In genomic region chr2:47073217-47073616, GRCh38 we compare ENCODE assay signal across 13 cellular contexts.
DNase-seq lines count a peak whose midpoint lies in the region; ATAC-seq and TF ChIP-seq lines count a peak whose summit lies in the region.
"Had no signal": no experiment of that assay in that cellular context is flagged by ENCODE, and none has a peak within 500 bp of the region (broad histone marks: within the 10 kb centered on the region; RNA-seq: fewer than 3 reads in every experiment).

No MANE protein-coding gene starts in this region.

- ATAC-seq in activated CD4-positive, alpha-beta T cell treated with anti-CD3 and anti-CD28 coated beads for 36 hours = no peak
- no peak for ATAC-seq in naive thymus-derived CD4-positive, alpha-beta T cell
- no peak for ATAC-seq in GM19463 (IDR thresholded peaks at IDR 0.05; ENCODE audit: unreplicated experiment)
- ATAC-seq: activated CD8-positive, alpha-beta T cell treated with anti-CD3 and anti-CD28 coated beads, Interleukin-2, amount 10 ng/mL, durations not matched to agents 7 days and 5 days had no signal

- peaks cover 25 to 27% of the 10 kb centered on the region in 2 donors for H3K4me1 ChIP-seq in naive thymus-derived CD4-positive, alpha-beta T cell (ENCODE audit: control insufficient read depth in 2 of 2, insufficient read depth in 2 of 2, low read length in 2 of 2)
- H3K4me1 ChIP-seq in thyroid gland = peaks cover 40 to 89% of the 10 kb centered on the region in 2 donors

- H3K4me3 Mint-ChIP-seq in activated CD4-positive, alpha-beta T cell treated with anti-CD3 and anti-CD28 coated beads, Interleukin-2, amount 10 ng/mL, durations not matched to agents 7 days and 5 days = no peak overlapping the region
- no peak overlapping the region for H3K4me3 Mint-ChIP-seq in activated CD4-positive, alpha-beta T cell treated with anti-CD3 and anti-CD28 coated beads for 36 hours
- H3K4me3 Mint-ChIP-seq in naive thymus-derived CD4-positive, alpha-beta T cell = peak overlapping the region in 1 of 10 donors; percentile 54
- H3K4me3 Mint-ChIP-seq: activated CD8-positive, alpha-beta T cell treated with anti-CD3 and anti-CD28 coated beads, Interleukin-2, amount 10 ng/mL, durations not matched to agents 7 days and 5 days had no signal

- H3K27me3 Mint-ChIP-seq in activated CD4-positive, alpha-beta T cell treated with anti-CD3 and anti-CD28 coated beads, Interleukin-2, amount 10 ng/mL, durations not matched to agents 7 days and 5 days = no peaks in the 10 kb centered on the region
- H3K27me3 Mint-ChIP-seq in activated CD4-positive, alpha-beta T cell treated with anti-CD3 and anti-CD28 coated beads for 36 hours = no peaks in the 10 kb centered on the region
- H3K27me3 Mint-ChIP-seq in naive thymus-derived CD4-positive, alpha-beta T cell = no peaks in the 10 kb centered on the region

- no peak for TF ChIP-seq CTCF in thyroid gland (IDR thresholded peaks at IDR 0.05)

- H3K36me3 ChIP-seq in naive thymus-derived CD4-positive, alpha-beta T cell (ENCODE audit: control insufficient read depth in 2 of 3, insufficient read depth in 3 of 3, low read length in 3 of 3) = peaks cover 0 to 18% (median 0%) of the 10 kb centered on the region in 3 experiments
- H3K36me3 ChIP-seq in thyroid gland = peaks cover 5 to 7% of the 10 kb centered on the region in 2 donors

- no peak overlapping the region for H3K4me3 ChIP-seq in naive thymus-derived CD4-positive, alpha-beta T cell (ENCODE audit: low read length)
- no peak overlapping the region for H3K4me3 ChIP-seq in thyroid gland (replicated peaks in 1 of 3)
- H3K4me3 ChIP-seq: SJSA1 had no signal

- H3K27me3 ChIP-seq in naive thymus-derived CD4-positive, alpha-beta T cell (ENCODE audit: control insufficient read depth in 2 of 2, insufficient read depth in 2 of 2, low read length in 2 of 2) = no peaks in the 10 kb centered on the region
- H3K27me3 ChIP-seq in thyroid gland = no peaks in the 10 kb centered on the region
- H3K27me3 ChIP-seq: SJSA1 had no signal

- intact Hi-C loops in activated CD4-positive, alpha-beta T cell treated with anti-CD3 and anti-CD28 coated beads for 36 hours (cut with DNase I, micrococcal nuclease) = no loop called here
- intact Hi-C loops in naive thymus-derived CD4-positive, alpha-beta T cell (cut with micrococcal nuclease) = no loop called here
- intact Hi-C loops in thyroid gland (cut with DNase I) = no loop called here

- WGBS in thyroid gland, 2 donors = 89 to 92% methylated on average over 6 to 9 of the region's 9 CpGs

- POLR2A ChIA-PET in activated CD4-positive, alpha-beta T cell treated with anti-CD3 and anti-CD28 coated beads, Interleukin-2, amount 10 ng/mL, durations not matched to agents 7 days and 5 days (lab: Charles Lee) = no interaction called here
- POLR2A ChIA-PET in activated CD4-positive, alpha-beta T cell treated with anti-CD3 and anti-CD28 coated beads for 36 hours (lab: Charles Lee) = interaction anchor here (1.0 kb wide), 1 partner anchor 34 kb away, joined by 3 read pairs; no protein-coding TSS in a partner anchor
- POLR2A ChIA-PET in naive thymus-derived CD4-positive, alpha-beta T cell (lab: Charles Lee) = interaction anchor here (0.9 kb wide), 1 partner anchor 97 kb away, joined by 3 read pairs; no protein-coding TSS in a partner anchor

- no peak for DNase-seq in activated CD4-positive, alpha-beta T cell treated with anti-CD3 and anti-CD28 coated beads, Interleukin-2, amount 10 ng/mL, durations not matched to agents 7 days and 5 days
- no peak for DNase-seq in activated CD4-positive, alpha-beta T cell treated with anti-CD3 and anti-CD28 coated beads for 36 hours
- no peak for DNase-seq in naive thymus-derived CD4-positive, alpha-beta T cell
- DNase-seq in thyroid gland = no peak
- no peak for DNase-seq in NCI-H2081 (lab: John Stamatoyannopoulos, UW)
- DNase-seq in COR-L47 (lab: John Stamatoyannopoulos, UW) = no peak
- DNase-seq: 8988T; activated CD8-positive, alpha-beta T cell treated with anti-CD3 and anti-CD28 coated beads, Interleukin-2, amount 10 ng/mL, durations not matched to agents 7 days and 5 days; NCI-H2227 treated with DMSO at 0.1 percent for 48 hours had no signal

- no peaks in the 10 kb centered on the region for H3K9me3 ChIP-seq in naive thymus-derived CD4-positive, alpha-beta T cell (ENCODE audit: control insufficient read depth in 2 of 3, low read length in 3 of 3)
- H3K9me3 ChIP-seq in thyroid gland = no peaks in the 10 kb centered on the region
- H3K9me3 ChIP-seq: SJSA1 had no signal

- H3K27ac Mint-ChIP-seq in activated CD4-positive, alpha-beta T cell treated with anti-CD3 and anti-CD28 coated beads, Interleukin-2, amount 10 ng/mL, durations not matched to agents 7 days and 5 days = peak overlapping the region; percentile 55
- H3K27ac Mint-ChIP-seq in activated CD4-positive, alpha-beta T cell treated with anti-CD3 and anti-CD28 coated beads for 36 hours = no peak overlapping the region
- peak overlapping the region in 6 of 9 donors; percentile 0 to 94 (median 76) for H3K27ac Mint-ChIP-seq in naive thymus-derived CD4-positive, alpha-beta T cell
- H3K27ac Mint-ChIP-seq: activated CD8-positive, alpha-beta T cell treated with anti-CD3 and anti-CD28 coated beads, Interleukin-2, amount 10 ng/mL, durations not matched to agents 7 days and 5 days had no signal

- peaks cover 29% of the 10 kb centered on the region for H3K36me3 Mint-ChIP-seq in activated CD4-positive, alpha-beta T cell treated with anti-CD3 and anti-CD28 coated beads, Interleukin-2, amount 10 ng/mL, durations not matched to agents 7 days and 5 days (ENCODE audit: low read depth)
- H3K36me3 Mint-ChIP-seq in activated CD4-positive, alpha-beta T cell treated with anti-CD3 and anti-CD28 coated beads for 36 hours (ENCODE audit: low read depth) = peaks cover 10% of the 10 kb centered on the region
- H3K36me3 Mint-ChIP-seq in naive thymus-derived CD4-positive, alpha-beta T cell = peaks cover 0 to 13% (median 4%) of the 10 kb centered on the region in 5 donors

- CTCF ChIA-PET in activated CD4-positive, alpha-beta T cell treated with anti-CD3 and anti-CD28 coated beads, Interleukin-2, amount 10 ng/mL, durations not matched to agents 7 days and 5 days (lab: Charles Lee) = interaction anchor here (0.9 to 1.2 kb wide), 2 partner anchors 11 to 55 kb away, joined by 3 read pairs; no protein-coding TSS in a partner anchor
- CTCF ChIA-PET in activated CD4-positive, alpha-beta T cell treated with anti-CD3 and anti-CD28 coated beads for 36 hours (lab: Charles Lee) = interaction anchor here (1.0 kb wide), 1 partner anchor 15 kb away, joined by 4 read pairs; no protein-coding TSS in a partner anchor
- CTCF ChIA-PET in naive thymus-derived CD4-positive, alpha-beta T cell (lab: Charles Lee) = no interaction called here

- H3K9me3 Mint-ChIP-seq in activated CD4-positive, alpha-beta T cell treated with anti-CD3 and anti-CD28 coated beads, Interleukin-2, amount 10 ng/mL, durations not matched to agents 7 days and 5 days = no peaks in the 10 kb centered on the region
- no peaks in the 10 kb centered on the region for H3K9me3 Mint-ChIP-seq in activated CD4-positive, alpha-beta T cell treated with anti-CD3 and anti-CD28 coated beads for 36 hours (ENCODE audit: low read depth)
- peaks cover 0 to 4% (median 0%) of the 10 kb centered on the region in 11 donors for H3K9me3 Mint-ChIP-seq in naive thymus-derived CD4-positive, alpha-beta T cell

- H3K4me1 Mint-ChIP-seq in activated CD4-positive, alpha-beta T cell treated with anti-CD3 and anti-CD28 coated beads, Interleukin-2, amount 10 ng/mL, durations not matched to agents 7 days and 5 days = peaks cover 28% of the 10 kb centered on the region
- H3K4me1 Mint-ChIP-seq in activated CD4-positive, alpha-beta T cell treated with anti-CD3 and anti-CD28 coated beads for 36 hours = peaks cover 34% of the 10 kb centered on the region
- H3K4me1 Mint-ChIP-seq in naive thymus-derived CD4-positive, alpha-beta T cell = peaks cover 20 to 38% (median 29%) of the 10 kb centered on the region in 7 donors

- TF ChIP-seq POLR2A in thyroid gland (IDR thresholded peaks at IDR 0.05) = no peak

- H3K27ac ChIP-seq in cingulate gyrus (ENCODE audit: low read depth, low read length) (peak overlapping the region; percentile 96), thyroid gland (peak overlapping the region; percentile 54 to 96 (median 91))
- H3K27ac ChIP-seq in naive thymus-derived CD4-positive, alpha-beta T cell (ENCODE audit: low read depth, low read length) = no peak overlapping the region
- H3K27ac ChIP-seq: KMS-11 had no signal
